Comparison of ENCODE assay signal across 11 cellular contexts in the genomic region with DNA sequence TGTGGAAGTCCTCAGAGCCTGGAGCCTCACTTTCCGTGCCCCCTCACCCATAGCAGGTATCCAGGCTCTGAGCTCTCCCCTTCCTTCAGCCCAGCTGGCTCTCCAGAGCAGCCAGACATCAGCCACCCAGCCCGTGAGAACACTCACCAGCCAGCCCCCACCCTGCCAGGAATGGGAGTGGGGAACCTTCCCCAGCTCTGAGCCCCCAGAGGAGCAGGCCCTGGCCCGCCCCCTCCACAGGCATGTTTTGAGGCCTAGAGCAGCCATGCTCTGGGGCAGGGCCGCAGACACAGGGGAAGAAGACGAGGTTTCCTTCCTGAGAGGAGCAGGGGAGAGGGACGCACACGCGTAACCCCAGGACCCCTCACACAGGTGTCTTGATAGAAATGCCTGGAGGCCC.
"Had no signal": no experiment of that assay in that cellular context is flagged by ENCODE, and none has a peak within 500 bp of the region (broad histone marks: within the 10 kb centered on the region; RNA-seq: fewer than 3 reads in every experiment).

No MANE protein-coding gene starts in this region.

- H3K9me3 ChIP-seq: body of pancreas, mucosa of descending colon had no signal

- H3K4me1 ChIP-seq: body of pancreas had no signal

- DNase-seq: activated CD4-positive, CD25-positive, alpha-beta regulatory T cell treated with anti-CD3 and anti-CD28 coated beads, Interleukin-2, amount 50 U/mL, for 72 hours; activated naive CD4-positive, alpha-beta T cell treated with anti-CD3 and anti-CD28 coated beads, Interleukin-2, amount 10 ng/mL, durations not matched to agents 7 days and 5 days; body of pancreas; effector memory CD8-positive, alpha-beta T cell; head of caudate nucleus; mammary epithelial cell; stimulated activated CD4-positive, alpha-beta T cell treated with anti-CD3 and anti-CD28 coated beads, Interleukin-1b, Interleukin-23, amount 100 ng/mL, for 48 hours had no signal

- ATAC-seq: activated T-helper 17 cell treated with anti-CD3 and anti-CD28 coated beads, Interleukin-2, amount 50 U/mL, for 72 hours; body of pancreas; effector memory CD8-positive, alpha-beta T cell; naive thymus-derived CD8-positive, alpha-beta T cell had no signal

- H3K27me3 ChIP-seq: body of pancreas had no signal

- H3K4me3 ChIP-seq: body of pancreas, mucosa of descending colon had no signal

- H3K27ac ChIP-seq: body of pancreas, epithelial cell of prostate had no signal
